In genomic region chr6:7142228-7142801, GRCh38 we compare ENCODE assay signal across 11 cellular contexts. TPM values are rescaled to one million over a fixed set of nuclear protein-coding genes. Genes with fewer than 3 reads are reported as not detected.
A peak's percentile ranks its signal among the peaks of the same experiment; 100 is the strongest.
DNase-seq lines count a peak whose midpoint lies in the region; ATAC-seq and TF ChIP-seq lines count a peak whose summit lies in the region.
"Had no signal": no experiment of that assay in that cellular context is flagged by ENCODE, and none has a peak within 500 bp of the region (broad histone marks: within the 10 kb centered on the region; RNA-seq: fewer than 3 reads in every experiment).

No MANE protein-coding gene starts in this region.

- CTCF ChIA-PET in activated naive CD4-positive, alpha-beta T cell treated with anti-CD3 and anti-CD28 coated beads, Interleukin-2, amount 10 ng/mL, durations not matched to agents 7 days and 5 days (lab: Charles Lee) = interaction anchor here (1.3 kb wide), 1 partner anchor 11 kb away, joined by 5 read pairs; no protein-coding TSS in a partner anchor
- CTCF ChIA-PET in naive thymus-derived CD4-positive, alpha-beta T cell (lab: Charles Lee) = interaction anchor here (1.0 kb wide), 1 partner anchor 8 kb away, joined by 3 read pairs; no protein-coding TSS in a partner anchor

- POLR2A ChIA-PET in naive thymus-derived CD4-positive, alpha-beta T cell (lab: Charles Lee) = interaction anchor here (0.6 to 10.7 kb wide), 5 partner anchors 10 to 90 kb away, joined by 5 to 91 read pairs (median 6); no protein-coding TSS in a partner anchor

- H3K27ac Mint-ChIP-seq in activated naive CD4-positive, alpha-beta T cell treated with anti-CD3 and anti-CD28 coated beads, Interleukin-2, amount 50 U/mL, for 24 hours = peak overlapping the region; percentile 23
- H3K27ac Mint-ChIP-seq in activated naive CD4-positive, alpha-beta T cell treated with anti-CD3 and anti-CD28 coated beads, Interleukin-2, amount 10 ng/mL, durations not matched to agents 7 days and 5 days = no peak overlapping the region
- peak overlapping the region in 2 of 5 experiments; percentile 81 to 86 for H3K27ac Mint-ChIP-seq in brain
- H3K27ac Mint-ChIP-seq in naive thymus-derived CD4-positive, alpha-beta T cell = peak overlapping the region in 7 of 9 donors; percentile 42 to 93 (median 78)

- no peaks in the 10 kb centered on the region for H3K36me3 Mint-ChIP-seq in activated naive CD4-positive, alpha-beta T cell treated with anti-CD3 and anti-CD28 coated beads, Interleukin-2, amount 50 U/mL, for 24 hours
- H3K36me3 Mint-ChIP-seq in activated naive CD4-positive, alpha-beta T cell treated with anti-CD3 and anti-CD28 coated beads, Interleukin-2, amount 10 ng/mL, durations not matched to agents 7 days and 5 days = peaks cover 5% of the 10 kb centered on the region
- H3K36me3 Mint-ChIP-seq in brain = no peaks in the 10 kb centered on the region
- no peaks in the 10 kb centered on the region for H3K36me3 Mint-ChIP-seq in naive thymus-derived CD4-positive, alpha-beta T cell

- H3K27ac ChIP-seq in naive thymus-derived CD4-positive, alpha-beta T cell (ENCODE audit: low read depth, low read length) = no peak overlapping the region
- peak overlapping the region; percentile 88 to 99 (median 96) for H3K27ac ChIP-seq in tibial nerve

- H3K36me3 ChIP-seq in naive thymus-derived CD4-positive, alpha-beta T cell (ENCODE audit: control insufficient read depth in 2 of 3, insufficient read depth in 3 of 3, low read length in 3 of 3) = peaks cover 0 to 4% (median 0%) of the 10 kb centered on the region in 3 experiments
- no peaks in the 10 kb centered on the region for H3K36me3 ChIP-seq in tibial nerve

- no peak overlapping the region for H3K4me3 ChIP-seq in naive thymus-derived CD4-positive, alpha-beta T cell (ENCODE audit: low read length)
- no peak overlapping the region for H3K4me3 ChIP-seq in tibial nerve
- H3K4me3 ChIP-seq: mucosa of descending colon had no signal

- no peak for TF ChIP-seq EP300 in tibial nerve (IDR thresholded peaks at IDR 0.05)

- WGBS in tibial nerve, 2 donors = 86 to 88% methylated on average over 21 to 24 of the region's 25 CpGs

- ATAC-seq in naive thymus-derived CD4-positive, alpha-beta T cell = no peak
- ATAC-seq in HG03039 (IDR thresholded peaks at IDR 0.05; ENCODE audit: unreplicated experiment) = no peak
- ATAC-seq: mucosa of descending colon had no signal

- no peaks in the 10 kb centered on the region for H3K9me3 ChIP-seq in naive thymus-derived CD4-positive, alpha-beta T cell (ENCODE audit: control insufficient read depth in 2 of 3, low read length in 3 of 3)
- no peaks in the 10 kb centered on the region for H3K9me3 ChIP-seq in tibial nerve
- H3K9me3 ChIP-seq: mucosa of descending colon had no signal

- H3K4me1 Mint-ChIP-seq in activated naive CD4-positive, alpha-beta T cell treated with anti-CD3 and anti-CD28 coated beads, Interleukin-2, amount 50 U/mL, for 24 hours = peaks cover 85% of the 10 kb centered on the region
- H3K4me1 Mint-ChIP-seq in activated naive CD4-positive, alpha-beta T cell treated with anti-CD3 and anti-CD28 coated beads, Interleukin-2, amount 10 ng/mL, durations not matched to agents 7 days and 5 days = peaks cover 83% of the 10 kb centered on the region
- H3K4me1 Mint-ChIP-seq in brain = peaks cover 89% of the 10 kb centered on the region
- peaks cover 54 to 91% (median 86%) of the 10 kb centered on the region in 7 donors for H3K4me1 Mint-ChIP-seq in naive thymus-derived CD4-positive, alpha-beta T cell

- peaks cover 27 to 58% of the 10 kb centered on the region in 2 donors for H3K4me1 ChIP-seq in naive thymus-derived CD4-positive, alpha-beta T cell (ENCODE audit: control insufficient read depth in 2 of 2, insufficient read depth in 2 of 2, low read length in 2 of 2)
- H3K4me1 ChIP-seq in tibial nerve = peaks cover 0 to 88% (median 61%) of the 10 kb centered on the region in 4 donors

- no peaks in the 10 kb centered on the region for H3K27me3 ChIP-seq in naive thymus-derived CD4-positive, alpha-beta T cell (ENCODE audit: control insufficient read depth in 2 of 2, insufficient read depth in 2 of 2, low read length in 2 of 2)
- H3K27me3 ChIP-seq in tibial nerve = no peaks in the 10 kb centered on the region

- DNase-seq in activated naive CD4-positive, alpha-beta T cell treated with anti-CD3 and anti-CD28 coated beads, Interleukin-2, amount 10 ng/mL, durations not matched to agents 7 days and 5 days = no peak
- no peak for DNase-seq in naive thymus-derived CD4-positive, alpha-beta T cell
- DNase-seq in tibial nerve (ENCODE audit: low spot score in 2 of 2) = no peak
- no peak for DNase-seq in kidney tubule cell (ENCODE audit: low spot score)
- no peak for DNase-seq in NCI-H1436 treated with DMSO at 0.1 percent for 48 hours (lab: John Stamatoyannopoulos, UW)
- DNase-seq: GF-D8, T1000 had no signal

- no peak for TF ChIP-seq POLR2A in tibial nerve (IDR thresholded peaks at IDR 0.05)

- TF ChIP-seq CTCF in brain (conservative IDR thresholded peaks at IDR 0.05) = no peak
- TF ChIP-seq CTCF in tibial nerve (IDR thresholded peaks at IDR 0.05) = no peak

- intact Hi-C loops in naive thymus-derived CD4-positive, alpha-beta T cell (cut with micrococcal nuclease) = loop anchor here in 1 of 2 donors (5.0 kb wide), 1 partner anchor 245 kb away; the partner anchor contains the start of genes CAGE1 and RIOK1

- H3K9me3 Mint-ChIP-seq in activated naive CD4-positive, alpha-beta T cell treated with anti-CD3 and anti-CD28 coated beads, Interleukin-2, amount 50 U/mL, for 24 hours = no peaks in the 10 kb centered on the region
- no peaks in the 10 kb centered on the region for H3K9me3 Mint-ChIP-seq in activated naive CD4-positive, alpha-beta T cell treated with anti-CD3 and anti-CD28 coated beads, Interleukin-2, amount 10 ng/mL, durations not matched to agents 7 days and 5 days
- no peaks in the 10 kb centered on the region for H3K9me3 Mint-ChIP-seq in brain
- H3K9me3 Mint-ChIP-seq in naive thymus-derived CD4-positive, alpha-beta T cell = peaks cover 0 to 5% (median 0%) of the 10 kb centered on the region in 11 donors

- H3K4me3 Mint-ChIP-seq in activated naive CD4-positive, alpha-beta T cell treated with anti-CD3 and anti-CD28 coated beads, Interleukin-2, amount 50 U/mL, for 24 hours = peak overlapping the region; percentile 55
- H3K4me3 Mint-ChIP-seq in activated naive CD4-positive, alpha-beta T cell treated with anti-CD3 and anti-CD28 coated beads, Interleukin-2, amount 10 ng/mL, durations not matched to agents 7 days and 5 days = no peak overlapping the region
- H3K4me3 Mint-ChIP-seq in brain = peak overlapping the region in 4 of 5 experiments; percentile 54 to 82 (median 68)
- peak overlapping the region in 9 of 10 donors; percentile 23 to 83 (median 55) for H3K4me3 Mint-ChIP-seq in naive thymus-derived CD4-positive, alpha-beta T cell

- no peaks in the 10 kb centered on the region for H3K27me3 Mint-ChIP-seq in activated naive CD4-positive, alpha-beta T cell treated with anti-CD3 and anti-CD28 coated beads, Interleukin-2, amount 50 U/mL, for 24 hours
- H3K27me3 Mint-ChIP-seq in activated naive CD4-positive, alpha-beta T cell treated with anti-CD3 and anti-CD28 coated beads, Interleukin-2, amount 10 ng/mL, durations not matched to agents 7 days and 5 days = no peaks in the 10 kb centered on the region
- peaks cover 12% of the 10 kb centered on the region for H3K27me3 Mint-ChIP-seq in brain
- no peaks in the 10 kb centered on the region for H3K27me3 Mint-ChIP-seq in naive thymus-derived CD4-positive, alpha-beta T cell

RNA-seq across cellular contexts. Expression of gene RREB1, which starts 34.6 kb away (rescaled TPM):
- 3.2 TPM for polyA plus RNA-seq in brain (ENCODE audit: insufficient read depth, low read depth, low replicate concordance)
- 10 to 100 TPM; 28.3 to 56.7 (median 51.6) TPM for total RNA-seq in naive thymus-derived CD4-positive, alpha-beta T cell
- polyA plus RNA-seq in naive thymus-derived CD4-positive, alpha-beta T cell = 10 to 100 TPM in 1 of 2 donors, 1 to 10 TPM in 1; 4.2 to 10.0 TPM
- total RNA-seq in tibial nerve = 10 to 100 TPM; 32.3 to 61.5 (median 36.3) TPM
